ENCODE assay signal across 22 cellular contexts in the genomic region with DNA sequence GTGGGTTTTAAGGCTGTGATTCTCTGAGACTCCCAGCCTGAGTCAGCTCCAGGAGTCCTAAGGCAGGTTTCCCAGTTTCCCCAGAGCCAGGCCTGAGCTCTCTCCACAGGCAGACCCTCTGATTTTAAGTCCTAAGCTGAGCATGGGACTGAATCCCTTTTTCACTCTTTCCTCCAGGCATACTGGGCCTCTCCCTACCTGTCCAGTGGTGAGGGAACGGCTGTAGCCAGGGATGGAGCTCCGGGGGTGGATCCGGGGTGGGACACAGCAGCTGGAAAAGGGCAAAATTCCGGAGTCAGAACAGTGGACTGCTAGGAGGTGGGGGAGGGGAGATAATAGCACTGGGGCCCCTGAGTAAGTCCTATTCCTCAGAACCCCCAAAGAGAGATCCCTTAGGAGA. TPM values are rescaled to one million over a fixed set of nuclear protein-coding genes. Genes with fewer than 3 reads are reported as not detected.
DNase-seq lines count a peak whose midpoint lies in the region; ATAC-seq and TF ChIP-seq lines count a peak whose summit lies in the region.
"Had no signal": no experiment of that assay in that cellular context is flagged by ENCODE, and none has a peak within 500 bp of the region (broad histone marks: within the 10 kb centered on the region; RNA-seq: fewer than 3 reads in every experiment).

No MANE protein-coding gene starts in this region.

- H3K4me3 Mint-ChIP-seq in activated CD8-positive, alpha-beta memory T cell treated with anti-CD3 and anti-CD28 coated beads, Interleukin-2, amount 10 ng/mL, durations not matched to agents 7 days and 5 days = no peak overlapping the region
- H3K4me3 Mint-ChIP-seq in WTC11 (no peak overlapping the region), endodermal cell (no peak overlapping the region), osteocyte (ENCODE audit: unreplicated experiment) (no peak overlapping the region)
- H3K4me3 Mint-ChIP-seq: B cell; CD4-positive, alpha-beta T cell; CD8-positive, alpha-beta T cell had no signal

- 84 to 91% methylated on average over 2 to 4 of the region's 4 CpGs for WGBS in endodermal cell (ENCODE audit: insufficient coverage in 1 of 2, insufficient read length in 1 of 2), 2 experiments

- CTCF ChIA-PET in activated CD8-positive, alpha-beta memory T cell treated with anti-CD3 and anti-CD28 coated beads, Interleukin-2, amount 10 ng/mL, durations not matched to agents 7 days and 5 days (lab: Charles Lee) = no interaction called here
- CTCF ChIA-PET in WTC11 (lab: Charles Lee) = interaction anchor here (0.6 to 0.9 kb wide), 2 partner anchors 14 to 1875 kb away, joined by 3 to 4 read pairs; no protein-coding TSS in a partner anchor

- peaks cover 10% of the 10 kb centered on the region for H3K27me3 Mint-ChIP-seq in activated CD8-positive, alpha-beta memory T cell treated with anti-CD3 and anti-CD28 coated beads, Interleukin-2, amount 10 ng/mL, durations not matched to agents 7 days and 5 days
- H3K27me3 Mint-ChIP-seq in WTC11 (ENCODE audit: low read depth) = peaks cover 4% of the 10 kb centered on the region; the same call in 1 of the 2 replicates
- H3K27me3 Mint-ChIP-seq in endodermal cell (ENCODE audit: insufficient read depth) = peaks cover 20% of the 10 kb centered on the region
- H3K27me3 Mint-ChIP-seq in osteocyte (ENCODE audit: unreplicated experiment) = peaks cover 12% of the 10 kb centered on the region

- TF ChIP-seq CTCF in WTC11 (IDR thresholded peaks at IDR 0.05) = no peak
- no peak for TF ChIP-seq CTCF in endodermal cell (conservative IDR thresholded peaks at IDR 0.05)
- TF ChIP-seq CTCF in osteocyte (IDR thresholded peaks at IDR 0.05) = no peak

- H3K4me1 Mint-ChIP-seq in activated CD8-positive, alpha-beta memory T cell treated with anti-CD3 and anti-CD28 coated beads, Interleukin-2, amount 10 ng/mL, durations not matched to agents 7 days and 5 days = no peaks in the 10 kb centered on the region
- H3K4me1 Mint-ChIP-seq in WTC11 = no peaks in the 10 kb centered on the region
- H3K4me1 Mint-ChIP-seq in endodermal cell = no peaks in the 10 kb centered on the region
- H3K4me1 Mint-ChIP-seq in osteocyte (ENCODE audit: unreplicated experiment) = no peaks in the 10 kb centered on the region
- H3K4me1 Mint-ChIP-seq: B cell had no signal

- ATAC-seq in activated CD8-positive, alpha-beta memory T cell treated with anti-CD3 and anti-CD28 coated beads, Interleukin-2, amount 10 ng/mL, durations not matched to agents 7 days and 5 days = no peak
- ATAC-seq in WTC11 (no peak), HG03571 (IDR thresholded peaks at IDR 0.05; ENCODE audit: unreplicated experiment) (no peak)
- ATAC-seq: A549; CD8-positive, alpha-beta T cell had no signal

- H3K4me1 ChIP-seq in endodermal cell (ENCODE audit: control insufficient read depth, insufficient read depth, low read length) = no peaks in the 10 kb centered on the region
- H3K4me1 ChIP-seq: A549, Caco-2 had no signal

- H3K9me3 ChIP-seq in endodermal cell (ENCODE audit: control insufficient read depth, low read length) = no peaks in the 10 kb centered on the region
- H3K9me3 ChIP-seq: A549; BLaER1 treated with 17β-estradiol and CSF1 and Interleukin-3, amounts not matched to agents 10 nM and 100 nM; Caco-2 had no signal

- no peaks in the 10 kb centered on the region for H3K36me3 Mint-ChIP-seq in activated CD8-positive, alpha-beta memory T cell treated with anti-CD3 and anti-CD28 coated beads, Interleukin-2, amount 10 ng/mL, durations not matched to agents 7 days and 5 days
- no peaks in the 10 kb centered on the region for H3K36me3 Mint-ChIP-seq in WTC11
- H3K36me3 Mint-ChIP-seq in endodermal cell (ENCODE audit: low read depth) = no peaks in the 10 kb centered on the region
- no peaks in the 10 kb centered on the region for H3K36me3 Mint-ChIP-seq in osteocyte (ENCODE audit: unreplicated experiment)
- H3K36me3 Mint-ChIP-seq: CD8-positive, alpha-beta T cell had no signal

- no peaks in the 10 kb centered on the region for H3K36me3 ChIP-seq in endodermal cell (ENCODE audit: control insufficient read depth, insufficient read depth, low read length)

- no peak overlapping the region for H3K4me3 ChIP-seq in endodermal cell (ENCODE audit: low read length)
- H3K4me3 ChIP-seq: A549; BLaER1 treated with 17β-estradiol and CSF1 and Interleukin-3, amounts not matched to agents 10 nM and 100 nM had no signal

- H3K9ac ChIP-seq in endodermal cell (ENCODE audit: extremely low read depth, low read length, poor library complexity, severe bottlenecking) = no peak overlapping the region
- H3K9ac ChIP-seq: BLaER1 treated with 17β-estradiol and CSF1 and Interleukin-3, amounts not matched to agents 10 nM and 100 nM had no signal

- no peak overlapping the region for H3K27ac ChIP-seq in endodermal cell (ENCODE audit: low read depth, low read length)
- H3K27ac ChIP-seq: 22Rv1; A549; BLaER1 treated with 17β-estradiol and CSF1 and Interleukin-3, amounts not matched to agents 10 nM and 100 nM; C4-2B had no signal

- no peak overlapping the region for H3K27ac Mint-ChIP-seq in activated CD8-positive, alpha-beta memory T cell treated with anti-CD3 and anti-CD28 coated beads, Interleukin-2, amount 10 ng/mL, durations not matched to agents 7 days and 5 days
- no peak overlapping the region for H3K27ac Mint-ChIP-seq in WTC11
- no peak overlapping the region for H3K27ac Mint-ChIP-seq in endodermal cell
- no peak overlapping the region for H3K27ac Mint-ChIP-seq in osteocyte (ENCODE audit: unreplicated experiment)
- H3K27ac Mint-ChIP-seq: B cell; CD4-positive, alpha-beta T cell; CD8-positive, alpha-beta T cell had no signal

- no peaks in the 10 kb centered on the region for H3K9me3 Mint-ChIP-seq in activated CD8-positive, alpha-beta memory T cell treated with anti-CD3 and anti-CD28 coated beads, Interleukin-2, amount 10 ng/mL, durations not matched to agents 7 days and 5 days (ENCODE audit: low read depth)
- H3K9me3 Mint-ChIP-seq in WTC11 = no peaks in the 10 kb centered on the region
- no peaks in the 10 kb centered on the region for H3K9me3 Mint-ChIP-seq in endodermal cell
- no peaks in the 10 kb centered on the region for H3K9me3 Mint-ChIP-seq in osteocyte (ENCODE audit: unreplicated experiment)
- H3K9me3 Mint-ChIP-seq: CD4-positive, alpha-beta T cell; CD8-positive, alpha-beta T cell had no signal

- peak; percentile 18 for DNase-seq in activated CD8-positive, alpha-beta memory T cell treated with anti-CD3 and anti-CD28 coated beads, Interleukin-2, amount 10 ng/mL, durations not matched to agents 7 days and 5 days
- DNase-seq in activated CD8-positive, alpha-beta memory T cell treated with anti-CD3 and anti-CD28 coated beads, Interleukin-2, amount 50 U/mL, for 4 hours = no peak
- DNase-seq in WTC11 (ENCODE audit: low spot score) (no peak), endodermal cell (peak; percentile 24), osteocyte (ENCODE audit: extremely low spot score, unreplicated experiment) (peak; percentile 73), NOMO-1 treated with DMSO at 0.1 percent for 48 hours (lab: John Stamatoyannopoulos, UW; ENCODE audit: unreplicated experiment) (no peak), hippocampal formation (lab: John Stamatoyannopoulos, UW) (no peak)
- DNase-seq: AML-193; Caco-2; Calu3; CD4-positive, alpha-beta T cell; DMS79 treated with DMSO at 0.1 percent for 48 hours; GF-D8 had no signal

- no peaks in the 10 kb centered on the region for H3K27me3 ChIP-seq in endodermal cell (ENCODE audit: control insufficient read depth, insufficient read depth, low read length, poor library complexity, severe bottlenecking)
- H3K27me3 ChIP-seq: BLaER1 treated with 17β-estradiol and CSF1 and Interleukin-3, amounts not matched to agents 10 nM and 100 nM had no signal

- POLR2A ChIA-PET in WTC11 (lab: Charles Lee) = no interaction called here

TF ChIP-seq in WTC11, 78 proteins besides CTCF, POLR2A, EP300 and RAD21 (continues in another document):
- TF ChIP-seq, protein P1, sequence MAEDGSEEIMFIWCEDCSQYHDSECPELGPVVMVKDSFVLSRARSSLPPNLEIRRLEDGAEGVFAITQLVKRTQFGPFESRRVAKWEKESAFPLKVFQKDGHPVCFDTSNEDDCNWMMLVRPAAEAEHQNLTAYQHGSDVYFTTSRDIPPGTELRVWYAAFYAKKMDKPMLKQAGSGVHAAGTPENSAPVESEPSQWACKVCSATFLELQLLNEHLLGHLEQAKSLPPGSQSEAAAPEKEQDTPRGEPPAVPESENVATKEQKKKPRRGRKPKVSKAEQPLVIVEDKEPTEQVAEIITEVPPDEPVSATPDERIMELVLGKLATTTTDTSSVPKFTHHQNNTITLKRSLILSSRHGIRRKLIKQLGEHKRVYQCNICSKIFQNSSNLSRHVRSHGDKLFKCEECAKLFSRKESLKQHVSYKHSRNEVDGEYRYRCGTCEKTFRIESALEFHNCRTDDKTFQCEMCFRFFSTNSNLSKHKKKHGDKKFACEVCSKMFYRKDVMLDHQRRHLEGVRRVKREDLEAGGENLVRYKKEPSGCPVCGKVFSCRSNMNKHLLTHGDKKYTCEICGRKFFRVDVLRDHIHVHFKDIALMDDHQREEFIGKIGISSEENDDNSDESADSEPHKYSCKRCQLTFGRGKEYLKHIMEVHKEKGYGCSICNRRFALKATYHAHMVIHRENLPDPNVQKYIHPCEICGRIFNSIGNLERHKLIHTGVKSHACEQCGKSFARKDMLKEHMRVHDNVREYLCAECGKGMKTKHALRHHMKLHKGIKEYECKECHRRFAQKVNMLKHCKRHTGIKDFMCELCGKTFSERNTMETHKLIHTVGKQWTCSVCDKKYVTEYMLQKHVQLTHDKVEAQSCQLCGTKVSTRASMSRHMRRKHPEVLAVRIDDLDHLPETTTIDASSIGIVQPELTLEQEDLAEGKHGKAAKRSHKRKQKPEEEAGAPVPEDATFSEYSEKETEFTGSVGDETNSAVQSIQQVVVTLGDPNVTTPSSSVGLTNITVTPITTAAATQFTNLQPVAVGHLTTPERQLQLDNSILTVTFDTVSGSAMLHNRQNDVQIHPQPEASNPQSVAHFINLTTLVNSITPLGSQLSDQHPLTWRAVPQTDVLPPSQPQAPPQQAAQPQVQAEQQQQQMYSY (CRISPR knock-in tag; IDR thresholded peaks at IDR 0.05) = 0 out of 2 replicates have a peak, but pooled peaks have one; percentile 12
- no peak for TF ChIP-seq RORB (CRISPR knock-in tag; IDR thresholded peaks at IDR 0.05)

RNA-seq across cellular contexts. Expression of a gene that starts 30.0 kb away (rescaled TPM):
- under 1 TPM; 0.50 to 0.66 TPM for total RNA-seq in activated CD8-positive, alpha-beta memory T cell treated with anti-CD3 and anti-CD28 coated beads, Interleukin-2, amount 10 ng/mL, durations not matched to agents 7 days and 5 days
- total RNA-seq in WTC11 (2021) = 8.2 to 11.3 TPM (median 9.7 TPM) in 3 replicates
- total RNA-seq in endodermal cell = 1 to 10 TPM; 4.4 to 4.6 TPM
- 1.7 TPM for polyA plus RNA-seq in endodermal cell (2013, experiment 1 of 2)
- 1.2 TPM for polyA plus RNA-seq in endodermal cell (2013, experiment 2 of 2)
- total RNA-seq in osteocyte = 0.21 TPM in 1 of 2 replicates, not detected in the other
- total RNA-seq: A172 had no signal
- polyA plus RNA-seq: BJ had no signal

RNA-seq across cellular contexts. Expression of a gene that starts 39.9 kb away (rescaled TPM):
- total RNA-seq in activated CD8-positive, alpha-beta memory T cell treated with anti-CD3 and anti-CD28 coated beads, Interleukin-2, amount 10 ng/mL, durations not matched to agents 7 days and 5 days = 10 to 100 TPM; 52.7 to 67.2 TPM
- total RNA-seq in WTC11 (2021) = 34.6 to 41.9 TPM (median 39.6 TPM) in 3 replicates
- 10 to 100 TPM; 43.0 to 47.6 TPM for total RNA-seq in endodermal cell
- 29.8 TPM for polyA plus RNA-seq in endodermal cell (2013, experiment 1 of 2)
- 31.3 TPM for polyA plus RNA-seq in endodermal cell (2013, experiment 2 of 2)
- total RNA-seq in osteocyte = 38.6 and 39.6 TPM in 2 replicates

Comparison
In these comparisons a context has a peak if more than half of its experiments do, and no peak if none do; other contexts are left out.
1. DNase-seq: peak in activated CD8-positive, alpha-beta memory T cell treated with anti-CD3 and anti-CD28 coated beads, Interleukin-2, amount 10 ng/mL, durations not matched to agents 7 days and 5 days (single experiment), endodermal cell (single experiment) and osteocyte (single experiment); none in activated CD8-positive, alpha-beta memory T cell treated with anti-CD3 and anti-CD28 coated beads, Interleukin-2, amount 50 U/mL, for 4 hours (single experiment), WTC11 (single experiment), NOMO-1 treated with DMSO at 0.1 percent for 48 hours (single experiment) and hippocampal formation (0 of 2).